Comparison of ENCODE assay signal across 1 cellular context in the genomic region with DNA sequence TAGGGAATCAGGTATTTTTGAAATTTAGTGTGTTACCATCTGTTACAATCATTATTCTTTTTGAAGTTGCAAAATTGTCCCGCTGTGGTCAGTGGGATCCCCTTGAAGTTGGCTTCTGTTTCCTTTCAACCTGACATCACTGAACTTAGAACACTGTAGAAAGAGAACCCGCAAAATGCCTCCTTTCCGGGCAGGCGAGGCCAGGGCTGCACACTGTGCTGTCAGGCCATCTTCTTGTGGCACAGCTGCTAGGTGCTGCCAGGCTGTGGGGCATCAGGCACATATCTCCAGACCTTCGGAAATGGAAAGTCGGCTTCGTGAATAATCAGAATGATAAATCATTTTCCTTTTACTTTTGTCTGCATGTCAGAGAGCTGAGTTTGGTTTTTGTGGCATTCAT.
TF ChIP-seq lines count a peak whose summit lies in the region.

No MANE protein-coding gene starts in this region.

TF ChIP-seq in H1, 55 proteins besides CTCF, POLR2A, EP300 and RAD21:
- TF ChIP-seq RNF2 (IDR thresholded peaks at IDR 0.05; ENCODE audit: borderline replicate concordance, low read depth, low read length, missing control alignments, poor library complexity, severe bottlenecking) = no peak
- TF ChIP-seq CBX8 (IDR thresholded peaks at IDR 0.05; ENCODE audit: borderline replicate concordance, low read depth, low read length) = no peak
- no peak for TF ChIP-seq BRCA1 (IDR thresholded peaks at IDR 0.05; ENCODE audit: low read depth, low read length)
- TF ChIP-seq, protein P1, sequence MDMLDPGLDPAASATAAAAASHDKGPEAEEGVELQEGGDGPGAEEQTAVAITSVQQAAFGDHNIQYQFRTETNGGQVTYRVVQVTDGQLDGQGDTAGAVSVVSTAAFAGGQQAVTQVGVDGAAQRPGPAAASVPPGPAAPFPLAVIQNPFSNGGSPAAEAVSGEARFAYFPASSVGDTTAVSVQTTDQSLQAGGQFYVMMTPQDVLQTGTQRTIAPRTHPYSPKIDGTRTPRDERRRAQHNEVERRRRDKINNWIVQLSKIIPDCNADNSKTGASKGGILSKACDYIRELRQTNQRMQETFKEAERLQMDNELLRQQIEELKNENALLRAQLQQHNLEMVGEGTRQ (IDR thresholded peaks at IDR 0.05; ENCODE audit: low read length) = no peak
- no peak for TF ChIP-seq HDAC2 (IDR thresholded peaks at IDR 0.05; ENCODE audit: borderline replicate concordance in 1 of 2, low read depth in 2 of 2, low read length in 2 of 2)
- TF ChIP-seq, protein P2, sequence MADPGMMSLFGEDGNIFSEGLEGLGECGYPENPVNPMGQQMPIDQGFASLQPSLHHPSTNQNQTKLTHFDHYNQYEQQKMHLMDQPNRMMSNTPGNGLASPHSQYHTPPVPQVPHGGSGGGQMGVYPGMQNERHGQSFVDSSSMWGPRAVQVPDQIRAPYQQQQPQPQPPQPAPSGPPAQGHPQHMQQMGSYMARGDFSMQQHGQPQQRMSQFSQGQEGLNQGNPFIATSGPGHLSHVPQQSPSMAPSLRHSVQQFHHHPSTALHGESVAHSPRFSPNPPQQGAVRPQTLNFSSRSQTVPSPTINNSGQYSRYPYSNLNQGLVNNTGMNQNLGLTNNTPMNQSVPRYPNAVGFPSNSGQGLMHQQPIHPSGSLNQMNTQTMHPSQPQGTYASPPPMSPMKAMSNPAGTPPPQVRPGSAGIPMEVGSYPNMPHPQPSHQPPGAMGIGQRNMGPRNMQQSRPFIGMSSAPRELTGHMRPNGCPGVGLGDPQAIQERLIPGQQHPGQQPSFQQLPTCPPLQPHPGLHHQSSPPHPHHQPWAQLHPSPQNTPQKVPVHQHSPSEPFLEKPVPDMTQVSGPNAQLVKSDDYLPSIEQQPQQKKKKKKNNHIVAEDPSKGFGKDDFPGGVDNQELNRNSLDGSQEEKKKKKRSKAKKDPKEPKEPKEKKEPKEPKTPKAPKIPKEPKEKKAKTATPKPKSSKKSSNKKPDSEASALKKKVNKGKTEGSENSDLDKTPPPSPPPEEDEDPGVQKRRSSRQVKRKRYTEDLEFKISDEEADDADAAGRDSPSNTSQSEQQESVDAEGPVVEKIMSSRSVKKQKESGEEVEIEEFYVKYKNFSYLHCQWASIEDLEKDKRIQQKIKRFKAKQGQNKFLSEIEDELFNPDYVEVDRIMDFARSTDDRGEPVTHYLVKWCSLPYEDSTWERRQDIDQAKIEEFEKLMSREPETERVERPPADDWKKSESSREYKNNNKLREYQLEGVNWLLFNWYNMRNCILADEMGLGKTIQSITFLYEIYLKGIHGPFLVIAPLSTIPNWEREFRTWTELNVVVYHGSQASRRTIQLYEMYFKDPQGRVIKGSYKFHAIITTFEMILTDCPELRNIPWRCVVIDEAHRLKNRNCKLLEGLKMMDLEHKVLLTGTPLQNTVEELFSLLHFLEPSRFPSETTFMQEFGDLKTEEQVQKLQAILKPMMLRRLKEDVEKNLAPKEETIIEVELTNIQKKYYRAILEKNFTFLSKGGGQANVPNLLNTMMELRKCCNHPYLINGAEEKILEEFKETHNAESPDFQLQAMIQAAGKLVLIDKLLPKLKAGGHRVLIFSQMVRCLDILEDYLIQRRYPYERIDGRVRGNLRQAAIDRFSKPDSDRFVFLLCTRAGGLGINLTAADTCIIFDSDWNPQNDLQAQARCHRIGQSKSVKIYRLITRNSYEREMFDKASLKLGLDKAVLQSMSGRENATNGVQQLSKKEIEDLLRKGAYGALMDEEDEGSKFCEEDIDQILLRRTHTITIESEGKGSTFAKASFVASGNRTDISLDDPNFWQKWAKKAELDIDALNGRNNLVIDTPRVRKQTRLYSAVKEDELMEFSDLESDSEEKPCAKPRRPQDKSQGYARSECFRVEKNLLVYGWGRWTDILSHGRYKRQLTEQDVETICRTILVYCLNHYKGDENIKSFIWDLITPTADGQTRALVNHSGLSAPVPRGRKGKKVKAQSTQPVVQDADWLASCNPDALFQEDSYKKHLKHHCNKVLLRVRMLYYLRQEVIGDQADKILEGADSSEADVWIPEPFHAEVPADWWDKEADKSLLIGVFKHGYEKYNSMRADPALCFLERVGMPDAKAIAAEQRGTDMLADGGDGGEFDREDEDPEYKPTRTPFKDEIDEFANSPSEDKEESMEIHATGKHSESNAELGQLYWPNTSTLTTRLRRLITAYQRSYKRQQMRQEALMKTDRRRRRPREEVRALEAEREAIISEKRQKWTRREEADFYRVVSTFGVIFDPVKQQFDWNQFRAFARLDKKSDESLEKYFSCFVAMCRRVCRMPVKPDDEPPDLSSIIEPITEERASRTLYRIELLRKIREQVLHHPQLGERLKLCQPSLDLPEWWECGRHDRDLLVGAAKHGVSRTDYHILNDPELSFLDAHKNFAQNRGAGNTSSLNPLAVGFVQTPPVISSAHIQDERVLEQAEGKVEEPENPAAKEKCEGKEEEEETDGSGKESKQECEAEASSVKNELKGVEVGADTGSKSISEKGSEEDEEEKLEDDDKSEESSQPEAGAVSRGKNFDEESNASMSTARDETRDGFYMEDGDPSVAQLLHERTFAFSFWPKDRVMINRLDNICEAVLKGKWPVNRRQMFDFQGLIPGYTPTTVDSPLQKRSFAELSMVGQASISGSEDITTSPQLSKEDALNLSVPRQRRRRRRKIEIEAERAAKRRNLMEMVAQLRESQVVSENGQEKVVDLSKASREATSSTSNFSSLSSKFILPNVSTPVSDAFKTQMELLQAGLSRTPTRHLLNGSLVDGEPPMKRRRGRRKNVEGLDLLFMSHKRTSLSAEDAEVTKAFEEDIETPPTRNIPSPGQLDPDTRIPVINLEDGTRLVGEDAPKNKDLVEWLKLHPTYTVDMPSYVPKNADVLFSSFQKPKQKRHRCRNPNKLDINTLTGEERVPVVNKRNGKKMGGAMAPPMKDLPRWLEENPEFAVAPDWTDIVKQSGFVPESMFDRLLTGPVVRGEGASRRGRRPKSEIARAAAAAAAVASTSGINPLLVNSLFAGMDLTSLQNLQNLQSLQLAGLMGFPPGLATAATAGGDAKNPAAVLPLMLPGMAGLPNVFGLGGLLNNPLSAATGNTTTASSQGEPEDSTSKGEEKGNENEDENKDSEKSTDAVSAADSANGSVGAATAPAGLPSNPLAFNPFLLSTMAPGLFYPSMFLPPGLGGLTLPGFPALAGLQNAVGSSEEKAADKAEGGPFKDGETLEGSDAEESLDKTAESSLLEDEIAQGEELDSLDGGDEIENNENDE (IDR thresholded peaks at IDR 0.05; ENCODE audit: insufficient replicate concordance, low read length) = no peak
- no peak for TF ChIP-seq SIX5 (IDR thresholded peaks at IDR 0.05; ENCODE audit: low read depth, low read length)
- no peak for TF ChIP-seq SUZ12 (IDR thresholded peaks at IDR 0.05; ENCODE audit: low read length)
- no peak for TF ChIP-seq SP2 (IDR thresholded peaks at IDR 0.05; ENCODE audit: low read length)
- no peak for TF ChIP-seq SAP30 (IDR thresholded peaks at IDR 0.05; ENCODE audit: insufficient read depth, insufficient replicate concordance, low read length)
- TF ChIP-seq TAF1 (IDR thresholded peaks at IDR 0.05; ENCODE audit: low read depth, low read length) = no peak
- no peak for TF ChIP-seq TBP (IDR thresholded peaks at IDR 0.05; ENCODE audit: low read depth, low read length)
- TF ChIP-seq CHD1 (IDR thresholded peaks at IDR 0.05; ENCODE audit: low read depth, low read length) = no peak
